In the genomic region with DNA sequence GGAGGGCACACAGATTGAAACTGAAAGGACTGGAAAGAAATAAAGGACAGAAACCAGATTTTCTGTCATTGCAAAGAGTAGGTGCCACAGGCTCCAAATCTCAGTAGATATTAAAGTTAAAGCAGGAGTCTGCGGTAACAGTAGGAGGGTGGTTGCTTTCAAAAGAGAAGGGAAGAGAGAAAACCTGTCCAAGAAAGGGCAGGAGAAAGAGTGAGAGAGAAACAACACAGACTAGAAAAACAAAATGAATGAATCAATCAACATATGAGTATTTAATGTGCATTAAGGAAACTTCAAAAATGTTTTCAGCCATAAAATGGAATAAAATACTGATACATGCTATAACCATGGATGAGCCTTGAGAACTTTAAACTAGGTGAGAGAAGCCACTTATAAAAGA, we compare ENCODE assay signal across 21 cellular contexts.
DNase-seq lines count a peak whose midpoint lies in the region; ATAC-seq and TF ChIP-seq lines count a peak whose summit lies in the region.
"Had no signal": no experiment of that assay in that cellular context is flagged by ENCODE, and none has a peak within 500 bp of the region (broad histone marks: within the 10 kb centered on the region; RNA-seq: fewer than 3 reads in every experiment).

No MANE protein-coding gene starts in this region.

- H3K27me3 ChIP-seq in GM23338 (ENCODE audit: insufficient read depth) (peaks cover 71% of the 10 kb centered on the region), ascending aorta (no peaks in the 10 kb centered on the region), right cardiac atrium (ENCODE audit: control insufficient read depth, insufficient read depth) (no peaks in the 10 kb centered on the region), spleen (replicated peaks in 1 of 7) (peaks cover 0 to 68% (median 14%) of the 10 kb centered on the region in 7 donors)
- H3K27me3 ChIP-seq: gastroesophageal sphincter, testis had no signal

- WGBS in right cardiac atrium = 53% methylated on average over 1 of the region's 1 CpG
- WGBS in spleen, 5 donors = 62 to 76% (median 73%) methylated on average over 1 of the region's 1 CpG

- H3K4me1 ChIP-seq in GM23338 (ENCODE audit: insufficient read depth) (peaks cover 28% of the 10 kb centered on the region), ascending aorta (peaks cover 0 to 28% of the 10 kb centered on the region in 2 donors), right cardiac atrium (ENCODE audit: control insufficient read depth, insufficient read depth, low read length) (peaks cover 6% of the 10 kb centered on the region), spleen (peaks cover 0 to 25% (median 14%) of the 10 kb centered on the region in 6 donors)

- TF ChIP-seq POLR2A in spleen (IDR thresholded peaks at IDR 0.05) = no peak

- peaks cover 5% of the 10 kb centered on the region; the same call in 1 of the 2 replicates for H4K20me1 ChIP-seq in GM23338 (replicated peaks; ENCODE audit: insufficient read depth)

- H3F3A ChIP-seq in GM23338 (replicated peaks; ENCODE audit: low read depth) = no peaks in the 10 kb centered on the region

- H3K79me2 ChIP-seq in GM23338 (replicated peaks; ENCODE audit: insufficient read depth) = no peaks in the 10 kb centered on the region

- no peak overlapping the region for H3K27ac Mint-ChIP-seq in GM23338
- H3K27ac Mint-ChIP-seq: activated naive CD4-positive, alpha-beta T cell treated with anti-CD3 and anti-CD28 coated beads, Interleukin-2, amount 50 U/mL, for 24 hours; CD4-positive, CD25-positive, alpha-beta regulatory T cell; T-helper 2 cell treated with Interferon-gamma antibody and Interleukin-4, amounts not matched to agents 5 μg/mL and 100 μg/mL, for 36 hours had no signal

- no peak overlapping the region for H3K4me3 ChIP-seq in GM23338
- peak overlapping the region; percentile 82 for H3K4me3 ChIP-seq in ascending aorta
- peak overlapping the region; percentile 68 for H3K4me3 ChIP-seq in right cardiac atrium (ENCODE audit: low read length)
- peak overlapping the region in 1 of 8 donors; percentile 23 for H3K4me3 ChIP-seq in spleen

- no peaks in the 10 kb centered on the region for H3K9me2 ChIP-seq in GM23338 (ENCODE audit: insufficient read depth)

- DNase-seq in GM23338 (ENCODE audit: low spot score) = no peak
- no peak for DNase-seq in ascending aorta (ENCODE audit: low spot score in 2 of 2)
- DNase-seq in right cardiac atrium = no peak
- DNase-seq in spleen = no peak
- DNase-seq in D341Med (ENCODE audit: low spot score) = no peak
- DNase-seq in NCI-H146 treated with DMSO at 0.1 percent for 48 hours (lab: John Stamatoyannopoulos, UW; ENCODE audit: unreplicated experiment) = no peak
- no peak for DNase-seq in mucosa of gallbladder (ENCODE audit: low spot score)
- DNase-seq: activated CD4-positive, alpha-beta T cell treated with anti-CD3 and anti-CD28 coated beads for 48 hours; activated T-cell treated with anti-CD3 and anti-CD28 coated beads, Interleukin-2, amount 50 U/mL, for 48 hours; anterior cingulate cortex; CD4-positive, CD25-positive, alpha-beta regulatory T cell; NCI-H1092 treated with DMSO at 0.1 percent for 48 hours; NCI-H2029 treated with DMSO at 0.1 percent for 48 hours; NCI-H82; stimulated activated CD4-positive, alpha-beta T cell treated with anti-CD3 and anti-CD28 coated beads, Interleukin-4, amount 100 ng/mL, for 24 hours; stimulated activated naive B cell treated with anti-CD40 and anti-IgM and Interleukin-4, amounts not matched to agents 10 μg/mL and 1 μg/mL and 100 μg/mL, for 72 hours; testis had no signal

- no peaks in the 10 kb centered on the region for H3K9me3 ChIP-seq in ascending aorta
- H3K9me3 ChIP-seq in right cardiac atrium (ENCODE audit: control insufficient read depth, low read length) = no peaks in the 10 kb centered on the region
- no peaks in the 10 kb centered on the region for H3K9me3 ChIP-seq in spleen
- H3K9me3 ChIP-seq: gastroesophageal sphincter, testis had no signal

- H3K4me1 Mint-ChIP-seq in GM23338 = peaks cover 21% of the 10 kb centered on the region

- H3K27me3 Mint-ChIP-seq in GM23338 (ENCODE audit: insufficient read depth, low read depth, poor library complexity) = peaks cover 35% of the 10 kb centered on the region

- no peaks in the 10 kb centered on the region for H3K36me3 Mint-ChIP-seq in GM23338 (ENCODE audit: low read depth)
- H3K36me3 Mint-ChIP-seq: activated naive CD4-positive, alpha-beta T cell treated with anti-CD3 and anti-CD28 coated beads, Interleukin-2, amount 50 U/mL, for 24 hours; CD4-positive, CD25-positive, alpha-beta regulatory T cell; stimulated activated naive B cell treated with anti-CD40 and anti-IgM and Interleukin-4, amounts not matched to agents 10 μg/mL and 1 μg/mL and 100 μg/mL, for 72 hours had no signal

- no peak for TF ChIP-seq CTCF in GM23338 (conservative IDR thresholded peaks at IDR 0.05; ENCODE audit: low read depth in 2 of 2)
- no peak for TF ChIP-seq CTCF in ascending aorta (IDR thresholded peaks at IDR 0.05)
- TF ChIP-seq CTCF in spleen (IDR thresholded peaks at IDR 0.05 in 8 of 11, conservative IDR thresholded peaks at IDR 0.05 in 3 of 11) = no peak

- H3K9me3 Mint-ChIP-seq in GM23338 = no peaks in the 10 kb centered on the region
- H3K9me3 Mint-ChIP-seq: activated naive CD4-positive, alpha-beta T cell treated with anti-CD3 and anti-CD28 coated beads, Interleukin-2, amount 50 U/mL, for 24 hours; T-helper 2 cell treated with Interferon-gamma antibody and Interleukin-4, amounts not matched to agents 5 μg/mL and 100 μg/mL, for 36 hours had no signal

- no peak for ATAC-seq in GM23338
- no peak for ATAC-seq in right cardiac atrium

- H3K36me3 ChIP-seq in GM23338 (ENCODE audit: insufficient read depth) (no peaks in the 10 kb centered on the region), ascending aorta (no peaks in the 10 kb centered on the region), spleen (no peaks in the 10 kb centered on the region)
- H3K36me3 ChIP-seq: gastroesophageal sphincter had no signal

- no peak overlapping the region for H3K4me3 Mint-ChIP-seq in GM23338
- H3K4me3 Mint-ChIP-seq: T-helper 2 cell treated with Interferon-gamma antibody and Interleukin-4, amounts not matched to agents 5 μg/mL and 100 μg/mL, for 36 hours had no signal

- no peak overlapping the region for H3K27ac ChIP-seq in GM23338 (ENCODE audit: low read depth)
- peak overlapping the region; percentile 92 to 99 for H3K27ac ChIP-seq in ascending aorta
- peak overlapping the region; percentile 85 for H3K27ac ChIP-seq in right cardiac atrium (ENCODE audit: low read length)
- H3K27ac ChIP-seq in spleen = peak overlapping the region; percentile 1 to 90 (median 84)
- H3K27ac ChIP-seq: VCaP had no signal

- no peak overlapping the region for H2AFZ ChIP-seq in GM23338

- intact Hi-C loops in ascending aorta (cut with DNase I) = loop anchor here (10.0 kb wide), 1 partner anchor 646 kb away; no protein-coding TSS in a partner anchor
- intact Hi-C loops in right cardiac atrium (cut with DNase I) = loop anchor here (2.0 to 10.0 kb wide), 8 partner anchors 88 to 646 kb away; partner anchors contain the start of gene GATA6 (in 2 of the 4)
- intact Hi-C loops in spleen (cut with DNase I; ENCODE audit: low total_unique reads) = loop anchor here (10.0 kb wide), 2 partner anchors 366 to 646 kb away; no protein-coding TSS in a partner anchor

- H3K4me2 ChIP-seq in GM23338 = peak overlapping the region; percentile 92
